Comparison of ENCODE assay signal across 6 cellular contexts in genomic region chr16:50536258-50536645, GRCh38. TPM values are rescaled to one million over a fixed set of nuclear protein-coding genes. Genes with fewer than 3 reads are reported as not detected.
A peak's percentile ranks its signal among the peaks of the same experiment; 100 is the strongest.
DNase-seq lines count a peak whose midpoint lies in the region; ATAC-seq and TF ChIP-seq lines count a peak whose summit lies in the region.
"Not testable (repeated sequence)": the region's sequence is repeated elsewhere in the genome, so short reads cannot be mapped to it uniquely, and the experiment has no call there.

No MANE protein-coding gene starts in this region.

- intact Hi-C loops in spleen (cut with DNase I; ENCODE audit: low total_unique reads), result not testable (repeated sequence)

- 88 to 93% methylated on average over 1 to 7 of the region's 7 CpGs for WGBS in endodermal cell (ENCODE audit: insufficient coverage in 1 of 2, insufficient read length in 1 of 2), 2 experiments
- 87 to 89% (median 87%) methylated on average over 7 of the region's 7 CpGs for WGBS in spleen, 5 donors

- H3K27ac Mint-ChIP-seq in endodermal cell; osteocyte (ENCODE audit: unreplicated experiment); type B pancreatic cell: not testable (repeated sequence)

- not testable (repeated sequence) for TF ChIP-seq CTCF in endodermal cell (conservative IDR thresholded peaks at IDR 0.05); osteocyte (IDR thresholded peaks at IDR 0.05); spleen (IDR thresholded peaks at IDR 0.05 in 8 of 11, conservative IDR thresholded peaks at IDR 0.05 in 3 of 11); type B pancreatic cell (conservative IDR thresholded peaks at IDR 0.05)

- not testable (repeated sequence) for H3K27me3 Mint-ChIP-seq in endodermal cell (ENCODE audit: insufficient read depth)
- H3K27me3 Mint-ChIP-seq in osteocyte (ENCODE audit: unreplicated experiment) (peaks cover 32% of the 10 kb centered on the region), type B pancreatic cell (peaks cover 16% of the 10 kb centered on the region)

- not testable (repeated sequence) for H3K9me3 Mint-ChIP-seq in endodermal cell; osteocyte (ENCODE audit: unreplicated experiment); type B pancreatic cell

- not testable (repeated sequence) for H3K36me3 Mint-ChIP-seq in endodermal cell (ENCODE audit: low read depth); osteocyte (ENCODE audit: unreplicated experiment); type B pancreatic cell

- not testable (repeated sequence) for ATAC-seq in left lobe of liver

- H3K9ac ChIP-seq in endodermal cell (ENCODE audit: extremely low read depth, low read length, poor library complexity, severe bottlenecking), result not testable (repeated sequence)

- H3K4me1 Mint-ChIP-seq in endodermal cell (peaks cover 14% of the 10 kb centered on the region), type B pancreatic cell (ENCODE audit: unreplicated experiment) (peaks cover 15% of the 10 kb centered on the region)
- H3K4me1 Mint-ChIP-seq in osteocyte (ENCODE audit: unreplicated experiment), result not testable (repeated sequence)

- DNase-seq in activated CD8-positive, alpha-beta memory T cell treated with anti-CD3 and anti-CD28 coated beads for 24 hours, result peak; percentile 19
- peak; percentile 9 for DNase-seq in endodermal cell
- DNase-seq in left lobe of liver (ENCODE audit: low spot score), result peak; percentile 18
- peak; percentile 51 for DNase-seq in osteocyte (ENCODE audit: extremely low spot score, unreplicated experiment)
- peak; percentile 2 for DNase-seq in spleen
- DNase-seq in type B pancreatic cell (ENCODE audit: extremely low spot score, unreplicated experiment), result peak; percentile 16

- not testable (repeated sequence) for H3K4me1 ChIP-seq in endodermal cell (ENCODE audit: control insufficient read depth, insufficient read depth, low read length); spleen

- not testable (repeated sequence) for H3K27me3 ChIP-seq in endodermal cell (ENCODE audit: control insufficient read depth, insufficient read depth, low read length, poor library complexity, severe bottlenecking); spleen (replicated peaks in 1 of 7)

- not testable (repeated sequence) for H3K36me3 ChIP-seq in endodermal cell (ENCODE audit: control insufficient read depth, insufficient read depth, low read length); spleen

- TF ChIP-seq POLR2A in spleen (IDR thresholded peaks at IDR 0.05), result not testable (repeated sequence)

- H3K4me3 Mint-ChIP-seq in endodermal cell; osteocyte (ENCODE audit: unreplicated experiment); type B pancreatic cell: not testable (repeated sequence)

- H3K9me3 ChIP-seq in endodermal cell (ENCODE audit: control insufficient read depth, low read length); spleen: not testable (repeated sequence)

- H3K4me3 ChIP-seq in endodermal cell (ENCODE audit: low read length); spleen: not testable (repeated sequence)

- not testable (repeated sequence) for H3K27ac ChIP-seq in endodermal cell (ENCODE audit: low read depth, low read length); spleen

RNA-seq across cellular contexts. Expression of gene NKD1, which starts 11.9 kb away (rescaled TPM):
- 1 to 10 TPM; 7.0 to 9.5 TPM for total RNA-seq in endodermal cell
- 32.4 TPM for polyA plus RNA-seq in endodermal cell (2013, experiment 1 of 2)
- 20.2 TPM for polyA plus RNA-seq in endodermal cell (2013, experiment 2 of 2)
- total RNA-seq in left lobe of liver, result 3.9 TPM
- total RNA-seq in osteocyte, result 0.43 and 0.63 TPM in 2 replicates
- 10 to 100 TPM in 1 of 7 donors, 1 to 10 TPM in 6; 1.7 to 15.2 (median 7.0) TPM for total RNA-seq in spleen
- polyA plus RNA-seq in spleen, result under 1 TPM; 0.11 to 0.74 (median 0.38) TPM
- total RNA-seq in type B pancreatic cell (ENCODE audit: low replicate concordance), result 33.8 and 43.2 TPM in 2 replicates
